In genomic region chr1:14369526-14370213, GRCh38 we compare ENCODE assay signal across 17 cellular contexts.
DNase-seq lines count a peak whose midpoint lies in the region; ATAC-seq and TF ChIP-seq lines count a peak whose summit lies in the region.
"Had no signal": no experiment of that assay in that cellular context is flagged by ENCODE, and none has a peak within 500 bp of the region (broad histone marks: within the 10 kb centered on the region; RNA-seq: fewer than 3 reads in every experiment).

No MANE protein-coding gene starts in this region.

- no peak overlapping the region for H3K23ac ChIP-seq in mesenchymal stem cell (ENCODE audit: low read length in 2 of 2)

- no peak overlapping the region for H2BK15ac ChIP-seq in mesenchymal stem cell (ENCODE audit: low read depth, poor library complexity, severe bottlenecking)

- H2BK5ac ChIP-seq in mesenchymal stem cell (ENCODE audit: low read depth, low read length, poor library complexity, severe bottlenecking), result no peak overlapping the region

- no peak overlapping the region for H3K4me3 ChIP-seq in AG10803 (ENCODE audit: low read length)
- H3K4me3 ChIP-seq in Jurkat, Clone E6-1 (ENCODE audit: low read length), result no peak overlapping the region
- no peak overlapping the region for H3K4me3 ChIP-seq in mesenchymal stem cell (ENCODE audit: insufficient read depth in 1 of 2, low read depth in 1 of 2, low read length in 2 of 2)
- H3K4me3 ChIP-seq: K562 had no signal

- H3K9ac ChIP-seq in mesenchymal stem cell (ENCODE audit: low read length), result no peak overlapping the region

- no peaks in the 10 kb centered on the region for H3K27me3 Mint-ChIP-seq in activated CD4-positive, alpha-beta memory T cell treated with anti-CD3 and anti-CD28 coated beads, Interleukin-2, amount 10 ng/mL, durations not matched to agents 7 days and 5 days

- TF ChIP-seq CTCF in AG10803 (conservative IDR thresholded peaks at IDR 0.05; ENCODE audit: low read length), result no peak

- no peak overlapping the region for H2AK5ac ChIP-seq in mesenchymal stem cell (ENCODE audit: low read length, severe bottlenecking)

- no peak overlapping the region for H4K8ac ChIP-seq in mesenchymal stem cell (ENCODE audit: low read length)

- no peaks in the 10 kb centered on the region for H3K79me1 ChIP-seq in mesenchymal stem cell (replicated peaks; ENCODE audit: low read length, poor library complexity, severe bottlenecking)

- no peak overlapping the region for H2BK120ac ChIP-seq in mesenchymal stem cell (ENCODE audit: low read depth, low read length)

- POLR2A ChIA-PET in activated CD4-positive, alpha-beta memory T cell treated with anti-CD3 and anti-CD28 coated beads, Interleukin-2, amount 10 ng/mL, durations not matched to agents 7 days and 5 days (lab: Charles Lee), result no interaction called here

- H3K9me3 ChIP-seq in mesenchymal stem cell (ENCODE audit: control insufficient read depth, low read length), result no peaks in the 10 kb centered on the region

- CTCF ChIA-PET in activated CD4-positive, alpha-beta memory T cell treated with anti-CD3 and anti-CD28 coated beads, Interleukin-2, amount 10 ng/mL, durations not matched to agents 7 days and 5 days (lab: Charles Lee), result no interaction called here

- H3K9me3 Mint-ChIP-seq in activated CD4-positive, alpha-beta memory T cell treated with anti-CD3 and anti-CD28 coated beads, Interleukin-2, amount 10 ng/mL, durations not matched to agents 7 days and 5 days, result no peaks in the 10 kb centered on the region

- no peaks in the 10 kb centered on the region for H3K4me1 ChIP-seq in mesenchymal stem cell (ENCODE audit: control insufficient read depth, insufficient read depth, low read depth, low read length)

- no peak overlapping the region for H3K4me3 Mint-ChIP-seq in activated CD4-positive, alpha-beta memory T cell treated with anti-CD3 and anti-CD28 coated beads, Interleukin-2, amount 10 ng/mL, durations not matched to agents 7 days and 5 days
- H3K4me3 Mint-ChIP-seq: CD14-positive monocyte had no signal

- H3K27me3 ChIP-seq in mesenchymal stem cell (ENCODE audit: control insufficient read depth in 1 of 2, insufficient read depth in 1 of 2, low read length in 2 of 2), result peaks cover 0 to 7% of the 10 kb centered on the region in 2 experiments

- no peak overlapping the region for H2AFZ ChIP-seq in mesenchymal stem cell (ENCODE audit: low read depth, low read length)

- H3K4me2 ChIP-seq in mesenchymal stem cell (ENCODE audit: low read length, poor library complexity, severe bottlenecking), result no peak overlapping the region

- DNase-seq in AG10803 (ENCODE audit: low read depth) (peak; percentile 45), astrocyte of the hippocampus (ENCODE audit: low read depth, low spot score) (peak; percentile 48), mesenchymal stem cell (no peak), NCI-H226 (no peak), GDM1 (lab: John Stamatoyannopoulos, UW) (no peak)
- DNase-seq in Jurkat, Clone E6-1 (ENCODE audit: low read depth, low spot score), result peak; percentile 78
- no peak for DNase-seq in activated CD4-positive, alpha-beta memory T cell treated with anti-CD3 and anti-CD28 coated beads, Interleukin-2, amount 10 ng/mL, durations not matched to agents 7 days and 5 days
- DNase-seq: COR-L47, DMS153, NCI-H1436 treated with DMSO at 0.1 percent for 48 hours, NCI-H2029 treated with DMSO at 0.1 percent for 48 hours, NCI-H510A, SHP77 treated with DMSO at 0.1 percent for 48 hours had no signal

- no peak overlapping the region for H3K4ac ChIP-seq in mesenchymal stem cell (ENCODE audit: low read depth in 1 of 2, low read length in 2 of 2)

- peak overlapping the region; percentile 47 for H4K91ac ChIP-seq in mesenchymal stem cell (ENCODE audit: low read length)

- H3K27ac ChIP-seq in mesenchymal stem cell (ENCODE audit: low read length, poor library complexity, severe bottlenecking), result no peak overlapping the region

- no peaks in the 10 kb centered on the region for H3K36me3 ChIP-seq in mesenchymal stem cell (ENCODE audit: control insufficient read depth in 1 of 2, insufficient read depth in 2 of 2, low read depth in 1 of 2, low read length in 2 of 2)

- H3K4me1 Mint-ChIP-seq in activated CD4-positive, alpha-beta memory T cell treated with anti-CD3 and anti-CD28 coated beads, Interleukin-2, amount 10 ng/mL, durations not matched to agents 7 days and 5 days, result no peaks in the 10 kb centered on the region
- H3K4me1 Mint-ChIP-seq: CD14-positive monocyte had no signal

- no peak overlapping the region for H2BK12ac ChIP-seq in mesenchymal stem cell (ENCODE audit: low read length in 2 of 2)

- no peak overlapping the region for H3K14ac ChIP-seq in mesenchymal stem cell (ENCODE audit: low read length in 2 of 2)

- ATAC-seq in HG03571 (IDR thresholded peaks at IDR 0.05; ENCODE audit: unreplicated experiment), result no peak
- ATAC-seq: K562, SK-N-SH treated with all-trans-retinoic acid at 6 μM for 48 hours had no signal

- no peak overlapping the region for H3K27ac Mint-ChIP-seq in activated CD4-positive, alpha-beta memory T cell treated with anti-CD3 and anti-CD28 coated beads, Interleukin-2, amount 10 ng/mL, durations not matched to agents 7 days and 5 days
- H3K27ac Mint-ChIP-seq: CD14-positive monocyte had no signal

- no peak overlapping the region for H3K18ac ChIP-seq in mesenchymal stem cell (ENCODE audit: low read depth in 1 of 2, low read length in 2 of 2)

- 39% methylated on average over 4 of the region's 5 CpGs for WGBS in mesenchymal stem cell

- no peaks in the 10 kb centered on the region for H3K36me3 Mint-ChIP-seq in activated CD4-positive, alpha-beta memory T cell treated with anti-CD3 and anti-CD28 coated beads, Interleukin-2, amount 10 ng/mL, durations not matched to agents 7 days and 5 days (ENCODE audit: low read depth)
- H3K36me3 Mint-ChIP-seq: CD14-positive monocyte had no signal

Comparison
In these comparisons a context has a peak if more than half of its experiments do, and no peak if none do; other contexts are left out.
1. DNase-seq: peak in AG10803 (single experiment), Jurkat, Clone E6-1 (single experiment) and astrocyte of the hippocampus (single experiment); none in mesenchymal stem cell (single experiment), NCI-H226 (single experiment), activated CD4-positive, alpha-beta memory T cell treated with anti-CD3 and anti-CD28 coated beads, Interleukin-2, amount 10 ng/mL, durations not matched to agents 7 days and 5 days (single experiment) and GDM1 (single experiment).